Comparison of ENCODE assay signal across 9 cellular contexts in the genomic region with DNA sequence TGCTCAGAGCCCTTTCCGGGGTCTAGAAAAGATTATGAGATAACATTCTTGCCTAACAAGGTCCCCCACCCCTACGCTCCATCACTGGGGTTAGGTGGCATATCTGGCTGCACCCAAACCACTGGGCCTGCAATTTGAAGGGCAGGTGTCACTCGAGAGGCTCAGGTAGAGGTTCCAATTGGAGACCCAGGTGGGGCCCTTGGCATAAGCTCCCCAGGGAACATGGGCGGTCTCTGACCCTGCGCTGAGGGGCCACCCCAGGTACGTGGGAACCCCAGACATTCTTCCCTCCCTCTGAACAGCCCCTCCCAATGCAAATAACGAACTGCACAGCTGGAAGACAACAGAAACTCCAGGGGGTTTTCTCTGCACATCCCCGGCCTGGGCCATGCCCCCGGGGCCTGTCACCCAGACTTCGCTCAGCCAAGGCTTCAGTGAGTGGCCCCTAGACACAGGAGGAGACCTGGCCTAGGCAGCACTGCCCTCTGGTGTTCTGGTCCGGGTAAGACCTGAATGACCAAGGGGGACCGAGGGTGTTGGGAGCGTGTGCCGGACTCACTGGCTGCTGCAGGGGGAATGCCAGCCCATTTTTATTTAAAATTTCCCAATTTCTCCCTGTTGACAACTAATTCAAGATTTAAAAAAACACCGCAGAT. TPM values are rescaled to one million over a fixed set of nuclear protein-coding genes. Genes with fewer than 3 reads are reported as not detected.
DNase-seq lines count a peak whose midpoint lies in the region; ATAC-seq, FAIRE-seq and TF ChIP-seq lines count a peak whose summit lies in the region.
"Had no signal": no experiment of that assay in that cellular context is flagged by ENCODE, and none has a peak within 500 bp of the region (broad histone marks: within the 10 kb centered on the region; RNA-seq: fewer than 3 reads in every experiment).

No MANE protein-coding gene starts in this region.

- no peaks in the 10 kb centered on the region for H3F3A ChIP-seq in SK-N-SH (replicated peaks; ENCODE audit: insufficient read depth)

- no peaks in the 10 kb centered on the region for H3K4me1 ChIP-seq in SK-N-SH (ENCODE audit: control insufficient read depth in 1 of 2, insufficient read depth in 2 of 2, low read depth in 1 of 2, low read length in 1 of 2)

- peak; percentile 20 for DNase-seq in Calu3
- DNase-seq in HTR-8/SVneo (ENCODE audit: insufficient read length, low spot score): peak; percentile 69
- peak; percentile 91 for DNase-seq in SK-N-SH
- DNase-seq in inferior parietal cortex (ENCODE audit: extremely low spot score): peak; percentile 72
- peak; percentile 58 for DNase-seq in stimulated activated CD4-positive, alpha-beta T cell treated with anti-CD3 and anti-CD28 coated beads, Interleukin-4, amount 100 ng/mL, for 24 hours

- peak; percentile 92 for TF ChIP-seq RAD21 in SK-N-SH (IDR thresholded peaks at IDR 0.05; ENCODE audit: low read length)

- peak; percentile 14 for TF ChIP-seq CTCF in Calu3 (IDR thresholded peaks at IDR 0.05; ENCODE audit: unreplicated experiment)
- TF ChIP-seq CTCF in SK-N-SH (IDR thresholded peaks at IDR 0.05): peak; percentile 72
- peak; percentile 75 to 87 for TF ChIP-seq CTCF in brain (conservative IDR thresholded peaks at IDR 0.05)

- no peak overlapping the region for H3K4me3 ChIP-seq in SK-N-SH (ENCODE audit: low read depth in 2 of 2, low read length in 1 of 2)

- peaks cover 0 to 56% of the 10 kb centered on the region in 2 experiments for H3K36me3 ChIP-seq in SK-N-SH (replicated peaks in 1 of 2; ENCODE audit: control insufficient read depth in 1 of 2, insufficient read depth in 2 of 2, low read length in 1 of 2)

- H3K4me3 Mint-ChIP-seq in Calu3 (ENCODE audit: low read depth, unreplicated experiment) (no peak overlapping the region), brain (no peak overlapping the region)

- no peaks in the 10 kb centered on the region for H3K9me2 ChIP-seq in SK-N-SH

- H3K9me3 Mint-ChIP-seq in Calu3 (ENCODE audit: low read depth, unreplicated experiment): no peaks in the 10 kb centered on the region
- H3K9me3 Mint-ChIP-seq in brain: no peaks in the 10 kb centered on the region

- POLR2A ChIA-PET in SK-N-SH (lab: Yijun Ruan, JAX): no interaction called here

- ATAC-seq in GM21515 (IDR thresholded peaks at IDR 0.05; ENCODE audit: unreplicated experiment): no peak
- ATAC-seq in GM18867 (IDR thresholded peaks at IDR 0.05; ENCODE audit: unreplicated experiment): no peak

- no peaks in the 10 kb centered on the region for H4K20me1 ChIP-seq in SK-N-SH (ENCODE audit: insufficient read depth)

- H3K27ac ChIP-seq in SK-N-SH (ENCODE audit: low read depth in 2 of 2, low read length in 1 of 2): no peak overlapping the region

- no peaks in the 10 kb centered on the region for H3K9me3 ChIP-seq in SK-N-SH
- H3K9me3 ChIP-seq: neutrophil had no signal

- BruUV-seq in Calu3 (replicated peaks; lab: Mats Ljungman, UMichigan): no TSS peak

- no peaks in the 10 kb centered on the region for H3K79me2 ChIP-seq in SK-N-SH (ENCODE audit: insufficient read depth)

- TF ChIP-seq EP300 in SK-N-SH (IDR thresholded peaks at IDR 0.05; ENCODE audit: borderline replicate concordance in 1 of 2, low read depth in 1 of 2, low read length in 1 of 2): no peak

- no peaks in the 10 kb centered on the region for H3K27me3 Mint-ChIP-seq in Calu3 (ENCODE audit: unreplicated experiment)
- H3K27me3 Mint-ChIP-seq in brain: no peaks in the 10 kb centered on the region

- no peak overlapping the region for H2AFZ ChIP-seq in SK-N-SH (ENCODE audit: low read depth)

- peaks cover 25% of the 10 kb centered on the region for H3K36me3 Mint-ChIP-seq in Calu3 (ENCODE audit: insufficient read depth, unreplicated experiment)
- peaks cover 22% of the 10 kb centered on the region for H3K36me3 Mint-ChIP-seq in brain

- no peaks in the 10 kb centered on the region for H3K27me3 ChIP-seq in SK-N-SH (ENCODE audit: insufficient read depth)
- H3K27me3 ChIP-seq: neutrophil had no signal

- H3K9ac ChIP-seq in SK-N-SH: no peak overlapping the region

- WGBS in SK-N-SH (ENCODE audit: low lambda C conversion rate): 65% methylated on average over 11 of the region's 15 CpGs

- H3K27ac Mint-ChIP-seq in Calu3 (ENCODE audit: unreplicated experiment) (no peak overlapping the region), brain (no peak overlapping the region)

- no peak overlapping the region for H3K4me2 ChIP-seq in SK-N-SH

- H3K4me1 Mint-ChIP-seq in Calu3 (ENCODE audit: low read depth, unreplicated experiment): no peaks in the 10 kb centered on the region
- H3K4me1 Mint-ChIP-seq in brain: no peaks in the 10 kb centered on the region

- intact Hi-C loops in Calu3 (cut with micrococcal nuclease; ENCODE audit: unreplicated experiment): loop anchor here (10.0 kb wide), 1 partner anchor 113 kb away; no protein-coding TSS in a partner anchor

- CTCF ChIA-PET in Calu3 (lab: Charles Lee) (no interaction called here), SK-N-SH (lab: Yijun Ruan, JAX) (interaction anchor here (0.5 to 8.7 kb wide), 35 partner anchors 10 to 816 kb away, joined by 3 to 96 read pairs (median 4); partner anchors contain the start of genes BFSP1 and DSTN)

- FAIRE-seq in HTR-8/SVneo (lab: Jason Lieb, UNC): no peak

TF ChIP-seq in SK-N-SH, 30 proteins besides CTCF, POLR2A, EP300 and RAD21:
- peak; percentile 94 for TF ChIP-seq SMC3 (IDR thresholded peaks at IDR 0.05; ENCODE audit: low read depth, low read length)
- TF ChIP-seq RCOR1 (IDR thresholded peaks at IDR 0.05; ENCODE audit: low read length): 0 out of 2 replicates have a peak, but pooled peaks have one; percentile 14
- no peak for TF ChIP-seq RFX5 (IDR thresholded peaks at IDR 0.05; ENCODE audit: low read length)
TF ChIP-seq in SK-N-SH: peak in this region for 2.

RNA-seq across cellular contexts. Expression of gene DSTN, which starts 47.5 kb away (rescaled TPM):
- 90.0 and 110 TPM in 2 replicates for total RNA-seq in Calu3 (2022)
- 151 and 167 TPM in 2 replicates for polyA plus RNA-seq in SK-N-SH (2012; rRNA removed)
- polyA plus RNA-seq in SK-N-SH (2012; cell fraction: cytosol; rRNA removed): 249 and 348 TPM in 2 replicates
- polyA plus RNA-seq in SK-N-SH (2012; cell fraction: nucleus; rRNA removed): 57.6 and 74.2 TPM in 2 replicates
- polyA plus RNA-seq in brain (ENCODE audit: insufficient read depth, low read depth, low replicate concordance): 235 TPM

Comparison
In these comparisons a context has a peak if more than half of its experiments do, and no peak if none do; other contexts are left out.
1. DNase-seq: peak in every context shown above with its lines; median percentile 91 in SK-N-SH; 72 in inferior parietal cortex; 69 in HTR-8/SVneo; 58 in stimulated activated CD4-positive, alpha-beta T cell treated with anti-CD3 and anti-CD28 coated beads, Interleukin-4, amount 100 ng/mL, for 24 hours; 20 in Calu3.
2. CTCF ChIP-seq: peak in every context shown above with its lines; median percentile 81 in brain; 72 in SK-N-SH; 14 in Calu3.